ENCODE assay signal across 1 cellular context in genomic region chr6:110951986-110952794, GRCh38.
A peak's percentile ranks its signal among the peaks of the same experiment; 100 is the strongest.
TF ChIP-seq lines count a peak whose summit lies in the region.

No MANE protein-coding gene starts in this region.

TF ChIP-seq in HepG2, 621 proteins besides CTCF, POLR2A, EP300 and RAD21 (continued from another document and continues in another):
- no peak for TF ChIP-seq ZNF318 (CRISPR knock-in tag; IDR thresholded peaks at IDR 0.05)
- no peak for TF ChIP-seq EHMT2 (IDR thresholded peaks at IDR 0.05; ENCODE audit: borderline replicate concordance, low read depth, low read length)
- TF ChIP-seq SRSF9 (IDR thresholded peaks at IDR 0.05; ENCODE audit: borderline replicate concordance, insufficient read depth, low read depth, low read length, poor library complexity, severe bottlenecking) = no peak
- TF ChIP-seq MIER2 (CRISPR knock-in tag; IDR thresholded peaks at IDR 0.05) = 0 out of 2 replicates have a peak, but pooled peaks have one; percentile 25
- TF ChIP-seq ZNF501 (CRISPR knock-in tag; IDR thresholded peaks at IDR 0.05) = no peak
- 0 out of 2 replicates have a peak, but pooled peaks have one; percentile 29 for TF ChIP-seq ZNF598 (CRISPR knock-in tag; IDR thresholded peaks at IDR 0.05; ENCODE audit: borderline replicate concordance)
- no peak for TF ChIP-seq KDM5A (IDR thresholded peaks at IDR 0.05; ENCODE audit: borderline replicate concordance, low read length)
- TF ChIP-seq SMAD3 (CRISPR knock-in tag; IDR thresholded peaks at IDR 0.05) = peak; percentile 69
- TF ChIP-seq ZNF460 (CRISPR knock-in tag; IDR thresholded peaks at IDR 0.05; ENCODE audit: borderline replicate concordance) = no peak
- TF ChIP-seq GFI1 (CRISPR knock-in tag; IDR thresholded peaks at IDR 0.05; ENCODE audit: borderline replicate concordance) = peak; percentile 94
- peak; percentile 78 for TF ChIP-seq FOSL2 (CRISPR knock-in tag; IDR thresholded peaks at IDR 0.05)
- no peak for TF ChIP-seq THAP9 (CRISPR knock-in tag; IDR thresholded peaks at IDR 0.05; ENCODE audit: borderline replicate concordance)
- TF ChIP-seq ZNF660 (CRISPR knock-in tag; IDR thresholded peaks at IDR 0.05; ENCODE audit: borderline replicate concordance, low read depth) = no peak
- peak; percentile 53; the same call in 1 of the 2 replicates for TF ChIP-seq NCOR1 (IDR thresholded peaks at IDR 0.05; ENCODE audit: borderline replicate concordance, low read length)
- TF ChIP-seq ZNF550 (CRISPR knock-in tag; IDR thresholded peaks at IDR 0.05; ENCODE audit: borderline replicate concordance) = no peak
- no peak for TF ChIP-seq ZNF446 (CRISPR knock-in tag; IDR thresholded peaks at IDR 0.05)
- no peak for TF ChIP-seq ZNF337 (CRISPR knock-in tag; IDR thresholded peaks at IDR 0.05; ENCODE audit: borderline replicate concordance, low read depth)
- TF ChIP-seq ZNF740 (CRISPR knock-in tag; IDR thresholded peaks at IDR 0.05) = no peak
- no peak for TF ChIP-seq RFX1 (IDR thresholded peaks at IDR 0.05)
- no peak for TF ChIP-seq NR0B2 (CRISPR knock-in tag; IDR thresholded peaks at IDR 0.05)
- no peak for TF ChIP-seq ZBTB7B (CRISPR knock-in tag; IDR thresholded peaks at IDR 0.05)
- no peak for TF ChIP-seq U2AF2 (IDR thresholded peaks at IDR 0.05; ENCODE audit: low read depth, low read length)
- TF ChIP-seq ZNF672 (CRISPR knock-in tag; IDR thresholded peaks at IDR 0.05) = no peak
- TF ChIP-seq ZNF687 (CRISPR knock-in tag; IDR thresholded peaks at IDR 0.05) = no peak
- TF ChIP-seq ZNF607 (CRISPR knock-in tag; IDR thresholded peaks at IDR 0.05; ENCODE audit: borderline replicate concordance) = no peak
- TF ChIP-seq ZNF75D (CRISPR knock-in tag; IDR thresholded peaks at IDR 0.05; ENCODE audit: borderline replicate concordance) = no peak
- TF ChIP-seq ZNF629 (CRISPR knock-in tag; conservative IDR thresholded peaks at IDR 0.05) = no peak
- TF ChIP-seq ZNF737 (CRISPR knock-in tag; IDR thresholded peaks at IDR 0.05; ENCODE audit: borderline replicate concordance) = no peak
- TF ChIP-seq UBTF (CRISPR knock-in tag; IDR thresholded peaks at IDR 0.05) = no peak
- no peak for TF ChIP-seq CHCHD3 (CRISPR knock-in tag; IDR thresholded peaks at IDR 0.05)
- no peak for TF ChIP-seq JARID2 (CRISPR knock-in tag; IDR thresholded peaks at IDR 0.05; ENCODE audit: insufficient replicate concordance)
- peak; percentile 97 for TF ChIP-seq ZNF614 (CRISPR knock-in tag; IDR thresholded peaks at IDR 0.05; ENCODE audit: borderline replicate concordance)
- no peak for TF ChIP-seq ZNF276 (CRISPR knock-in tag; IDR thresholded peaks at IDR 0.05; ENCODE audit: low read depth)
- TF ChIP-seq SKIL (CRISPR knock-in tag; IDR thresholded peaks at IDR 0.05; ENCODE audit: borderline replicate concordance) = peak; percentile 51; the same call in 1 of the 2 replicates
